In the genomic region with DNA sequence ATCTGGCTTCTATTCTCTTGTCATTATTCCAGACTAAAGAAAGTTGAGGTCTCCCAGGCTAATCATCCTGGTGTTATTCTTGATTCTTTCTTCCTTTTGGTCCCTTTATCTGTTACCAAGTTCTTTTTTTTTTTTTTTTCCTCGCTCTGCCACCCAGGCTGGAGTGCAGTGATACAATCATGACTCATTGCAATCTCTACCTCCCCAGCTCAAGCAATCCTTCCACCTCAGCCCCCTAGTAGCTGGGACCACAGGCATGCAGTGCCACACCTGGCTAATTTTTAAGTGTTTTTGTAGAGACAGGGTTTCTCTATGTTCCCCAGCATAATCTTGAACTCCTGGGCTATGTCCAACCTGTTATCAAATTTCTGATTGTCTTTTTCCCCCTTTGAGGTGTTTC, we compare ENCODE assay signal across 14 cellular contexts.
DNase-seq lines count a peak whose midpoint lies in the region; ATAC-seq and TF ChIP-seq lines count a peak whose summit lies in the region.
"Had no signal": no experiment of that assay in that cellular context is flagged by ENCODE, and none has a peak within 500 bp of the region (broad histone marks: within the 10 kb centered on the region; RNA-seq: fewer than 3 reads in every experiment).

No MANE protein-coding gene starts in this region.

- peaks cover 5% of the 10 kb centered on the region for H3K36me3 Mint-ChIP-seq in Calu3 (ENCODE audit: insufficient read depth, unreplicated experiment)
- H3K36me3 Mint-ChIP-seq in HFFc6 (ENCODE audit: low read depth): peaks cover 13% of the 10 kb centered on the region

- CTCF ChIA-PET in Calu3 (lab: Charles Lee): interaction anchor here (0.6 to 0.7 kb wide), 3 partner anchors 154 to 226 kb away, joined by 3 read pairs; no protein-coding TSS in a partner anchor

- H3K4me1 Mint-ChIP-seq in Calu3 (ENCODE audit: low read depth, unreplicated experiment): peaks cover 22% of the 10 kb centered on the region
- peaks cover 13% of the 10 kb centered on the region for H3K4me1 Mint-ChIP-seq in HFFc6 (ENCODE audit: low read depth)

- no TSS peak for BruUV-seq in Calu3 (replicated peaks; lab: Mats Ljungman, UMichigan)

- no peaks in the 10 kb centered on the region for H3K27me3 Mint-ChIP-seq in Calu3 (ENCODE audit: unreplicated experiment)
- H3K27me3 Mint-ChIP-seq in HFFc6 (ENCODE audit: insufficient read depth): no peaks in the 10 kb centered on the region

- intact Hi-C loops in Calu3 (cut with micrococcal nuclease; ENCODE audit: unreplicated experiment): loop anchor here (5.0 kb wide), 1 partner anchor 186 kb away; no protein-coding TSS in a partner anchor

- no peak for ATAC-seq in GM21390 (IDR thresholded peaks at IDR 0.05; ENCODE audit: unreplicated experiment)
- ATAC-seq in HG03135 (IDR thresholded peaks at IDR 0.05; ENCODE audit: unreplicated experiment): no peak
- ATAC-seq: left cardiac atrium had no signal

- H3K27ac Mint-ChIP-seq in Calu3 (ENCODE audit: unreplicated experiment) (peak overlapping the region; percentile 73), HFFc6 (no peak overlapping the region; the same call in 1 of the 2 replicates)

- H3K9me3 Mint-ChIP-seq in Calu3 (ENCODE audit: low read depth, unreplicated experiment): no peaks in the 10 kb centered on the region
- no peaks in the 10 kb centered on the region for H3K9me3 Mint-ChIP-seq in HFFc6

- H3K4me3 Mint-ChIP-seq in Calu3 (ENCODE audit: low read depth, unreplicated experiment) (no peak overlapping the region), HFFc6 (no peak overlapping the region)

- TF ChIP-seq CTCF in Calu3 (IDR thresholded peaks at IDR 0.05; ENCODE audit: unreplicated experiment) (no peak), HFFc6 (IDR thresholded peaks at IDR 0.05) (no peak)

- DNase-seq in Calu3 (peak; percentile 64), HFFc6 (peak; percentile 4), amniotic epithelial cell (ENCODE audit: low read depth) (peak; percentile 54), islet precursor cell (peak; percentile 78), NCI-H1105 treated with DMSO at 0.1 percent for 48 hours (lab: John Stamatoyannopoulos, UW) (no peak), NOMO-1 treated with dmso at 0.1 percent for 144 hours (lab: John Stamatoyannopoulos, UW; ENCODE audit: unreplicated experiment) (no peak)
- DNase-seq: amniotic stem cell; effector CD4-positive, alpha-beta T cell; glutamatergic neuron; Kasumi-1; left cardiac atrium; NCI-H1694 treated with DMSO at 0.1 percent for 48 hours had no signal

Comparison
In these comparisons a context has a peak if more than half of its experiments do, and no peak if none do; other contexts are left out.
1. DNase-seq: peak in Calu3 (single experiment), HFFc6 (single experiment), amniotic epithelial cell (single experiment) and islet precursor cell (single experiment); none in NCI-H1105 treated with DMSO at 0.1 percent for 48 hours (single experiment) and NOMO-1 treated with dmso at 0.1 percent for 144 hours (single experiment).